Comparison of ENCODE assay signal across 7 cellular contexts in the genomic region with DNA sequence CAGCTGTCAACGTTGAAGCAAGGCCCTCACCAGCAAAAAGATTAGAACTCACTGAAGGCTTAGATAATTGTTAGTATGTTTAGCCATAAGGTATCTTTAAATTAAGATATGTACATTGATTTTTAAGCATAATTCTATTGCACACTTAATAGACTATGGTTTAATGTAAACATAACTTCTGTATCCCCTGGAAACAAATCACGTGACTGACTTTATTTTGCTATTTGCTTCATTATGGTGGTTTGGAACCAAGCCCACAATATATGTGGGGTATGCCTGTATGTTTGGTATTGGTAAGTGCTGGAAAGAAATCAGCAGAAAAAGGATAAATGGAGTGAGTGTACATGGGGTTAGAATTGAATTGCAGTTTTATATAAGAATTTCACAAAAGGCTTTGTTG.
"Had no signal": no experiment of that assay in that cellular context is flagged by ENCODE, and none has a peak within 500 bp of the region (broad histone marks: within the 10 kb centered on the region; RNA-seq: fewer than 3 reads in every experiment).

No MANE protein-coding gene starts in this region.

- FAIRE-seq: GM12878, GM12891, GM12892, GM18507, GM19239 had no signal

- ATAC-seq: GM12878 had no signal

- DNase-seq: GDM1, GF-D8 had no signal

- H3K4me3 ChIP-seq: GM12878 had no signal
